In the genomic region with DNA sequence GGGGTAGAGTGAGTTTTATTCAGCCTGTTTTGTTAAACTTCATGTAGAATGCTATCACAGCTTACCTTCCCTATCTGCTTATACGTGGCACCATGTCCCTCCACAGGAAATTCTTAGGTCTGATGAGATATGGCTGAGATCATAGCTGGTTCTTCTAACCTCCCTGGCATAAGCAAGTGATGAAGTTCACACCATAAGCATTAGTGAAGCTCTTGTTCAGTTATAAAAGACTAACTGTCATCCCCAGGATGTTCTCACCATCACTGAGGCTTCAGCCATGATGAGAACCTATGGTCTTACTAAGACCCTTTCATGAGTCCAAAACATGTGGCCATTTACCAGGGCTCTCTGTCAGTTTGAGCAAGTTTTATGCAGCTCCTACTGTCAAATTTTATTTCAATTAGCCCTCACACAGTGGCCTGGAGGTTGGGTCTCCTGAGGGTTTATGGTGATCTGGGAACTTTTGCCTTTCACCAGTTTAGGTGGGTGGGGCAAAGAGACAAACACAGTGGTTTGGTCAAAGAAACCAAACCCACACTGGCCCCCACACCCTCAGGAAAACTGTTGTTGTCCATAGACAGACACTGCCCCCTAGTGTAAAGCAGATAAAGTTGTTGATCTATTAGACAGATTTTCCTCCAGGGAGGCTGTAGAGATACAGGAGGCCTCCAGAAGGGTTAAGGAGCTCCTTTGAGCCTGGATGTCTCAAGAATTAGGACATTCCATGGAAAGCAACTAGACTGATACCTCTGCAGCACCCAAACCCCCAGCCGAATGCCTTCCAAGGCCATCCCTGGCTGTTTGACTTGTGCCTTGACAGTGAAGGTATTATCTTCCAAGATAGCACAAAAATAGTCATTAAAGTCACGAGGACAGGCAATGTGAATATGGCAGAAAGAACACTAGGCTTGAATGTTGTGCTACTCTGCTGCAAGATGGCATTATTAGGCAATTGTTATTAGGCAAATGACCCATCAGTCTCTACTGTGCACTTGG, we compare ENCODE assay signal across 8 cellular contexts. TPM values are rescaled to one million over a fixed set of nuclear protein-coding genes. Genes with fewer than 3 reads are reported as not detected.
DNase-seq lines count a peak whose midpoint lies in the region; ATAC-seq and TF ChIP-seq lines count a peak whose summit lies in the region.

No MANE protein-coding gene starts in this region.

- CTCF ChIA-PET in activated CD8-positive, alpha-beta T cell treated with anti-CD3 and anti-CD28 coated beads, Interleukin-2, amount 10 ng/mL, durations not matched to agents 7 days and 5 days (lab: Charles Lee) = interaction anchor here (0.5 to 2.1 kb wide), 29 partner anchors 9 to 335 kb away, joined by 3 to 27 read pairs (median 4); no protein-coding TSS in a partner anchor

- DNase-seq in CD14-positive monocyte (ENCODE audit: low spot score) (peak; percentile 47), NCI-H146 (lab: John Stamatoyannopoulos, UW) (peak; percentile 46), glutamatergic neuron (peak; percentile 43), renal cortical epithelial cell (ENCODE audit: low read depth) (peak; percentile 33)
- peak; percentile 36 for DNase-seq in activated CD8-positive, alpha-beta T cell treated with anti-CD3 and anti-CD28 coated beads, Interleukin-2, amount 10 ng/mL, durations not matched to agents 7 days and 5 days

- H3K27me3 Mint-ChIP-seq in CD14-positive monocyte (ENCODE audit: low read depth in 3 of 3) (no peaks in the 10 kb centered on the region), glutamatergic neuron (ENCODE audit: unreplicated experiment) (peaks cover 2% of the 10 kb centered on the region)
- peaks cover 35% of the 10 kb centered on the region for H3K27me3 Mint-ChIP-seq in activated CD8-positive, alpha-beta T cell treated with anti-CD3 and anti-CD28 coated beads, Interleukin-2, amount 10 ng/mL, durations not matched to agents 7 days and 5 days (ENCODE audit: low read depth)

- intact Hi-C loops in CD14-positive monocyte (cut with micrococcal nuclease) = loop anchor here (5.0 to 10.0 kb wide), 2 partner anchors 174 to 176 kb away; no protein-coding TSS in a partner anchor

- TF ChIP-seq CTCF in CD14-positive monocyte (IDR thresholded peaks at IDR 0.05) = peak; percentile 80
- TF ChIP-seq CTCF in glutamatergic neuron (IDR thresholded peaks at IDR 0.05; ENCODE audit: partially characterized antibody, unreplicated experiment) = peak; percentile 84

- H3K9me3 Mint-ChIP-seq in CD14-positive monocyte (peaks cover 0 to 2% (median 0%) of the 10 kb centered on the region in 7 donors), glutamatergic neuron (ENCODE audit: unreplicated experiment) (peaks cover 13% of the 10 kb centered on the region)
- no peaks in the 10 kb centered on the region for H3K9me3 Mint-ChIP-seq in activated CD8-positive, alpha-beta T cell treated with anti-CD3 and anti-CD28 coated beads, Interleukin-2, amount 10 ng/mL, durations not matched to agents 7 days and 5 days (ENCODE audit: insufficient read depth)

- POLR2A ChIA-PET in activated CD8-positive, alpha-beta T cell treated with anti-CD3 and anti-CD28 coated beads, Interleukin-2, amount 10 ng/mL, durations not matched to agents 7 days and 5 days (lab: Charles Lee) = interaction anchor here (0.6 kb wide), 1 partner anchor 59 kb away, joined by 3 read pairs; no protein-coding TSS in a partner anchor

- H3K4me3 Mint-ChIP-seq in CD14-positive monocyte (no peak overlapping the region), glutamatergic neuron (ENCODE audit: unreplicated experiment) (peak overlapping the region; percentile 49)
- no peak overlapping the region for H3K4me3 Mint-ChIP-seq in activated CD8-positive, alpha-beta T cell treated with anti-CD3 and anti-CD28 coated beads, Interleukin-2, amount 10 ng/mL, durations not matched to agents 7 days and 5 days

- peaks cover 69% of the 10 kb centered on the region for H3K4me1 Mint-ChIP-seq in CD14-positive monocyte
- H3K4me1 Mint-ChIP-seq in activated CD8-positive, alpha-beta T cell treated with anti-CD3 and anti-CD28 coated beads, Interleukin-2, amount 10 ng/mL, durations not matched to agents 7 days and 5 days (ENCODE audit: low read depth) = no peaks in the 10 kb centered on the region
- H3K4me1 Mint-ChIP-seq in glutamatergic neuron (ENCODE audit: low read depth, unreplicated experiment) = peaks cover 37% of the 10 kb centered on the region

- ATAC-seq in GM18511 (IDR thresholded peaks at IDR 0.05; ENCODE audit: unreplicated experiment) = peak; percentile 54
- peak; percentile 43 for ATAC-seq in activated CD8-positive, alpha-beta T cell treated with anti-CD3 and anti-CD28 coated beads, Interleukin-2, amount 10 ng/mL, durations not matched to agents 7 days and 5 days
- ATAC-seq in HG03521 (IDR thresholded peaks at IDR 0.05; ENCODE audit: unreplicated experiment) = no peak
- no peak for ATAC-seq in HG02678 (IDR thresholded peaks at IDR 0.05; ENCODE audit: unreplicated experiment)

- peak overlapping the region; percentile 55 to 82 (median 76) for H3K27ac Mint-ChIP-seq in CD14-positive monocyte
- H3K27ac Mint-ChIP-seq in activated CD8-positive, alpha-beta T cell treated with anti-CD3 and anti-CD28 coated beads, Interleukin-2, amount 10 ng/mL, durations not matched to agents 7 days and 5 days = no peak overlapping the region
- peak overlapping the region; percentile 74 for H3K27ac Mint-ChIP-seq in glutamatergic neuron (ENCODE audit: unreplicated experiment)

- H3K36me3 Mint-ChIP-seq in CD14-positive monocyte (peaks cover 14 to 15% of the 10 kb centered on the region in 2 donors), glutamatergic neuron (ENCODE audit: unreplicated experiment) (no peaks in the 10 kb centered on the region)
- H3K36me3 Mint-ChIP-seq in activated CD8-positive, alpha-beta T cell treated with anti-CD3 and anti-CD28 coated beads, Interleukin-2, amount 10 ng/mL, durations not matched to agents 7 days and 5 days (ENCODE audit: low read depth) = no peaks in the 10 kb centered on the region

RNA-seq across cellular contexts. Expression of a gene that starts 5.0 kb away (rescaled TPM):
- 1 to 10 TPM; 3.2 to 4.5 TPM for polyA plus RNA-seq in CD14-positive monocyte
- total RNA-seq in activated CD8-positive, alpha-beta T cell treated with anti-CD3 and anti-CD28 coated beads, Interleukin-2, amount 10 ng/mL, durations not matched to agents 7 days and 5 days = under 1 TPM; 0.40 to 0.60 TPM
- total RNA-seq in glutamatergic neuron (ENCODE audit: unreplicated experiment) = 49.4 TPM
- total RNA-seq in renal cortical epithelial cell = 3.5 and 15.7 TPM in 2 replicates

Comparison
In these comparisons a context has a peak if more than half of its experiments do, and no peak if none do; other contexts are left out.
1. ATAC-seq: peak in GM18511 (single experiment) and activated CD8-positive, alpha-beta T cell treated with anti-CD3 and anti-CD28 coated beads, Interleukin-2, amount 10 ng/mL, durations not matched to agents 7 days and 5 days (single experiment); none in HG03521 (single experiment) and HG02678 (single experiment).
2. Peak in every context shown above with its lines, with median percentiles within 50 percentile points of each other: DNase-seq.